1 cellular context compared by ENCODE assay signal in the genomic region with DNA sequence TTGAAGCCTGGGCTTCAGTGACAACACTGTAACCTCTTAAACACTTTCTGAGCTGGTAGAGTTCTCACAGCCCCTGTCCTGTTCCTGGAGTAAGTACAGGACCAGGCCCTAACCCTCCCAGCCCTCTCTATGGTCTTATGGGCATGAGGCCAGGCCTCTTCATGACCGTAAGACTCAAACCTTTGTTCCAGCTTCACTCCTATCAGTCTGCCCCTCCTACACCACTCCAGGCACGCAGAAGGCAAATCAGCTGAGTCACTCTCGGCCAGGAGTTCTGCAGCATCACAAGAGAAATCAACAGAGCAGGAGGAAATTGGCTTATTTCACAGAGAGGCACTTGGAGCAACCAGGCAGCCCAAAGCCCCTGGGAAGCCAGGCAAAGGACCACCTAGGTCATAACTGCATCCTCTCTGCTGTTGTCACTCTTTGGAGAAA.
TF ChIP-seq lines count a peak whose summit lies in the region.

No MANE protein-coding gene starts in this region.

TF ChIP-seq in K562, 482 proteins besides CTCF, POLR2A, EP300 and RAD21 (continued from another document and continues in another):
- TF ChIP-seq, protein P1, sequence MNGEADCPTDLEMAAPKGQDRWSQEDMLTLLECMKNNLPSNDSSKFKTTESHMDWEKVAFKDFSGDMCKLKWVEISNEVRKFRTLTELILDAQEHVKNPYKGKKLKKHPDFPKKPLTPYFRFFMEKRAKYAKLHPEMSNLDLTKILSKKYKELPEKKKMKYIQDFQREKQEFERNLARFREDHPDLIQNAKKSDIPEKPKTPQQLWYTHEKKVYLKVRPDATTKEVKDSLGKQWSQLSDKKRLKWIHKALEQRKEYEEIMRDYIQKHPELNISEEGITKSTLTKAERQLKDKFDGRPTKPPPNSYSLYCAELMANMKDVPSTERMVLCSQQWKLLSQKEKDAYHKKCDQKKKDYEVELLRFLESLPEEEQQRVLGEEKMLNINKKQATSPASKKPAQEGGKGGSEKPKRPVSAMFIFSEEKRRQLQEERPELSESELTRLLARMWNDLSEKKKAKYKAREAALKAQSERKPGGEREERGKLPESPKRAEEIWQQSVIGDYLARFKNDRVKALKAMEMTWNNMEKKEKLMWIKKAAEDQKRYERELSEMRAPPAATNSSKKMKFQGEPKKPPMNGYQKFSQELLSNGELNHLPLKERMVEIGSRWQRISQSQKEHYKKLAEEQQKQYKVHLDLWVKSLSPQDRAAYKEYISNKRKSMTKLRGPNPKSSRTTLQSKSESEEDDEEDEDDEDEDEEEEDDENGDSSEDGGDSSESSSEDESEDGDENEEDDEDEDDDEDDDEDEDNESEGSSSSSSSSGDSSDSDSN (IDR thresholded peaks at IDR 0.05; ENCODE audit: borderline replicate concordance in 1 of 2, low read depth in 2 of 2, low read length in 2 of 2), result peak in 1 of 2 experiments; percentile 65; a peak in 1 of 4 replicates
- TF ChIP-seq, protein P2, sequence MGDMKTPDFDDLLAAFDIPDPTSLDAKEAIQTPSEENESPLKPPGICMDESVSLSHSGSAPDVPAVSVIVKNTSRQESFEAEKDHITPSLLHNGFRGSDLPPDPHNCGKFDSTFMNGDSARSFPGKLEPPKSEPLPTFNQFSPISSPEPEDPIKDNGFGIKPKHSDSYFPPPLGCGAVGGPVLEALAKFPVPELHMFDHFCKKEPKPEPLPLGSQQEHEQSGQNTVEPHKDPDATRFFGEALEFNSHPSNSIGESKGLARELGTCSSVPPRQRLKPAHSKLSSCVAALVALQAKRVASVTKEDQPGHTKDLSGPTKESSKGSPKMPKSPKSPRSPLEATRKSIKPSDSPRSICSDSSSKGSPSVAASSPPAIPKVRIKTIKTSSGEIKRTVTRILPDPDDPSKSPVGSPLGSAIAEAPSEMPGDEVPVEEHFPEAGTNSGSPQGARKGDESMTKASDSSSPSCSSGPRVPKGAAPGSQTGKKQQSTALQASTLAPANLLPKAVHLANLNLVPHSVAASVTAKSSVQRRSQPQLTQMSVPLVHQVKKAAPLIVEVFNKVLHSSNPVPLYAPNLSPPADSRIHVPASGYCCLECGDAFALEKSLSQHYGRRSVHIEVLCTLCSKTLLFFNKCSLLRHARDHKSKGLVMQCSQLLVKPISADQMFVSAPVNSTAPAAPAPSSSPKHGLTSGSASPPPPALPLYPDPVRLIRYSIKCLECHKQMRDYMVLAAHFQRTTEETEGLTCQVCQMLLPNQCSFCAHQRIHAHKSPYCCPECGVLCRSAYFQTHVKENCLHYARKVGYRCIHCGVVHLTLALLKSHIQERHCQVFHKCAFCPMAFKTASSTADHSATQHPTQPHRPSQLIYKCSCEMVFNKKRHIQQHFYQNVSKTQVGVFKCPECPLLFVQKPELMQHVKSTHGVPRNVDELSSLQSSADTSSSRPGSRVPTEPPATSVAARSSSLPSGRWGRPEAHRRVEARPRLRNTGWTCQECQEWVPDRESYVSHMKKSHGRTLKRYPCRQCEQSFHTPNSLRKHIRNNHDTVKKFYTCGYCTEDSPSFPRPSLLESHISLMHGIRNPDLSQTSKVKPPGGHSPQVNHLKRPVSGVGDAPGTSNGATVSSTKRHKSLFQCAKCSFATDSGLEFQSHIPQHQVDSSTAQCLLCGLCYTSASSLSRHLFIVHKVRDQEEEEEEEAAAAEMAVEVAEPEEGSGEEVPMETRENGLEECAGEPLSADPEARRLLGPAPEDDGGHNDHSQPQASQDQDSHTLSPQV (IDR thresholded peaks at IDR 0.05), result peak; percentile 64; the same call in 1 of the 2 replicates
- TF ChIP-seq NR4A1 (CRISPR knock-in tag; IDR thresholded peaks at IDR 0.05) (no peak), NR4A1 (tag; IDR thresholded peaks at IDR 0.05) (peak; percentile 36; the same call in 1 of the 2 replicates), MAFF (IDR thresholded peaks at IDR 0.05; ENCODE audit: low read length) (peak; percentile 98), TBL1XR1 (IDR thresholded peaks at IDR 0.05; ENCODE audit: low read length in 2 of 2) (peak in 1 of 2 experiments; percentile 54; a peak in 1 of 4 replicates), ZNF57 (CRISPR knock-in tag; IDR thresholded peaks at IDR 0.05) (no peak), BHLHE40 (IDR thresholded peaks at IDR 0.05; ENCODE audit: low read length) (peak; percentile 73), TAL1 (IDR thresholded peaks at IDR 0.05) (peak; percentile 7; the same call in 1 of the 2 replicates), RNF2 (IDR thresholded peaks at IDR 0.05) (0 out of 2 replicates have a peak, but pooled peaks have one; percentile 27), ZNF584 (CRISPR knock-in tag; IDR thresholded peaks at IDR 0.05; ENCODE audit: low read depth) (no peak), SOX6 (IDR thresholded peaks at IDR 0.05) (peak; percentile 81), SMARCE1 (IDR thresholded peaks at IDR 0.05) (peak; percentile 81; the same call in 1 of the 2 replicates), ZNF324 (CRISPR knock-in tag; IDR thresholded peaks at IDR 0.05) (no peak), NFE2L1 (tag; IDR thresholded peaks at IDR 0.05; ENCODE audit: borderline replicate concordance, low read depth) (peak; percentile 97), HDGF (IDR thresholded peaks at IDR 0.05) (0 out of 2 replicates have a peak, but pooled peaks have one; percentile 15), TFAM (CRISPR knock-in tag; conservative IDR thresholded peaks at IDR 0.05) (no peak), MAFK (IDR thresholded peaks at IDR 0.05; ENCODE audit: low read length) (peak; percentile 96), SMARCA4 (IDR thresholded peaks at IDR 0.05) (peak; percentile 85), BACH1 (tag; IDR thresholded peaks at IDR 0.05) (peak; percentile 93), ZBED1 (IDR thresholded peaks at IDR 0.05) (no peak), NFE2 (IDR thresholded peaks at IDR 0.05; ENCODE audit: low read depth) (peak; percentile 99), EP400 (IDR thresholded peaks at IDR 0.05) (0 out of 2 replicates have a peak, but pooled peaks have one; percentile 26), C11orf30 (IDR thresholded peaks at IDR 0.05; ENCODE audit: low read depth) (peak; percentile 98), DPF2 (IDR thresholded peaks at IDR 0.05) (peak; percentile 83), L3MBTL2 (IDR thresholded peaks at IDR 0.05) (peak; percentile 79), XRCC5 (IDR thresholded peaks at IDR 0.05; ENCODE audit: low read depth, low read length) (no peak), TCF3 (CRISPR knock-in tag; IDR thresholded peaks at IDR 0.05) (no peak), CREB1 (IDR thresholded peaks at IDR 0.05) (no peak), CREB1 (CRISPR knock-in tag; IDR thresholded peaks at IDR 0.05) (no peak), DACH1 (IDR thresholded peaks at IDR 0.05; ENCODE audit: partially characterized antibody) (no peak), ZNF551 (CRISPR knock-in tag; IDR thresholded peaks at IDR 0.05) (no peak), FOSL1 (tag; conservative IDR thresholded peaks at IDR 0.05) (peak; percentile 37; the same call in 1 of the 2 replicates), HOXB6 (CRISPR knock-in tag; IDR thresholded peaks at IDR 0.05; ENCODE audit: borderline replicate concordance) (no peak), GTF2F1 (IDR thresholded peaks at IDR 0.05; ENCODE audit: low read depth, low read length) (no peak), CREM (IDR thresholded peaks at IDR 0.05; ENCODE audit: low read depth) (peak; percentile 49; the same call in 1 of the 2 replicates), ZNF197 (CRISPR knock-in tag; IDR thresholded peaks at IDR 0.05; ENCODE audit: low read depth) (no peak)
- TF ChIP-seq, protein P3, sequence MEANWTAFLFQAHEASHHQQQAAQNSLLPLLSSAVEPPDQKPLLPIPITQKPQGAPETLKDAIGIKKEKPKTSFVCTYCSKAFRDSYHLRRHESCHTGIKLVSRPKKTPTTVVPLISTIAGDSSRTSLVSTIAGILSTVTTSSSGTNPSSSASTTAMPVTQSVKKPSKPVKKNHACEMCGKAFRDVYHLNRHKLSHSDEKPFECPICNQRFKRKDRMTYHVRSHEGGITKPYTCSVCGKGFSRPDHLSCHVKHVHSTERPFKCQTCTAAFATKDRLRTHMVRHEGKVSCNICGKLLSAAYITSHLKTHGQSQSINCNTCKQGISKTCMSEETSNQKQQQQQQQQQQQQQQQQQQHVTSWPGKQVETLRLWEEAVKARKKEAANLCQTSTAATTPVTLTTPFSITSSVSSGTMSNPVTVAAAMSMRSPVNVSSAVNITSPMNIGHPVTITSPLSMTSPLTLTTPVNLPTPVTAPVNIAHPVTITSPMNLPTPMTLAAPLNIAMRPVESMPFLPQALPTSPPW (CRISPR knock-in tag; IDR thresholded peaks at IDR 0.05), result peak; percentile 39; the same call in 1 of the 2 replicates
- TF ChIP-seq, protein P4, sequence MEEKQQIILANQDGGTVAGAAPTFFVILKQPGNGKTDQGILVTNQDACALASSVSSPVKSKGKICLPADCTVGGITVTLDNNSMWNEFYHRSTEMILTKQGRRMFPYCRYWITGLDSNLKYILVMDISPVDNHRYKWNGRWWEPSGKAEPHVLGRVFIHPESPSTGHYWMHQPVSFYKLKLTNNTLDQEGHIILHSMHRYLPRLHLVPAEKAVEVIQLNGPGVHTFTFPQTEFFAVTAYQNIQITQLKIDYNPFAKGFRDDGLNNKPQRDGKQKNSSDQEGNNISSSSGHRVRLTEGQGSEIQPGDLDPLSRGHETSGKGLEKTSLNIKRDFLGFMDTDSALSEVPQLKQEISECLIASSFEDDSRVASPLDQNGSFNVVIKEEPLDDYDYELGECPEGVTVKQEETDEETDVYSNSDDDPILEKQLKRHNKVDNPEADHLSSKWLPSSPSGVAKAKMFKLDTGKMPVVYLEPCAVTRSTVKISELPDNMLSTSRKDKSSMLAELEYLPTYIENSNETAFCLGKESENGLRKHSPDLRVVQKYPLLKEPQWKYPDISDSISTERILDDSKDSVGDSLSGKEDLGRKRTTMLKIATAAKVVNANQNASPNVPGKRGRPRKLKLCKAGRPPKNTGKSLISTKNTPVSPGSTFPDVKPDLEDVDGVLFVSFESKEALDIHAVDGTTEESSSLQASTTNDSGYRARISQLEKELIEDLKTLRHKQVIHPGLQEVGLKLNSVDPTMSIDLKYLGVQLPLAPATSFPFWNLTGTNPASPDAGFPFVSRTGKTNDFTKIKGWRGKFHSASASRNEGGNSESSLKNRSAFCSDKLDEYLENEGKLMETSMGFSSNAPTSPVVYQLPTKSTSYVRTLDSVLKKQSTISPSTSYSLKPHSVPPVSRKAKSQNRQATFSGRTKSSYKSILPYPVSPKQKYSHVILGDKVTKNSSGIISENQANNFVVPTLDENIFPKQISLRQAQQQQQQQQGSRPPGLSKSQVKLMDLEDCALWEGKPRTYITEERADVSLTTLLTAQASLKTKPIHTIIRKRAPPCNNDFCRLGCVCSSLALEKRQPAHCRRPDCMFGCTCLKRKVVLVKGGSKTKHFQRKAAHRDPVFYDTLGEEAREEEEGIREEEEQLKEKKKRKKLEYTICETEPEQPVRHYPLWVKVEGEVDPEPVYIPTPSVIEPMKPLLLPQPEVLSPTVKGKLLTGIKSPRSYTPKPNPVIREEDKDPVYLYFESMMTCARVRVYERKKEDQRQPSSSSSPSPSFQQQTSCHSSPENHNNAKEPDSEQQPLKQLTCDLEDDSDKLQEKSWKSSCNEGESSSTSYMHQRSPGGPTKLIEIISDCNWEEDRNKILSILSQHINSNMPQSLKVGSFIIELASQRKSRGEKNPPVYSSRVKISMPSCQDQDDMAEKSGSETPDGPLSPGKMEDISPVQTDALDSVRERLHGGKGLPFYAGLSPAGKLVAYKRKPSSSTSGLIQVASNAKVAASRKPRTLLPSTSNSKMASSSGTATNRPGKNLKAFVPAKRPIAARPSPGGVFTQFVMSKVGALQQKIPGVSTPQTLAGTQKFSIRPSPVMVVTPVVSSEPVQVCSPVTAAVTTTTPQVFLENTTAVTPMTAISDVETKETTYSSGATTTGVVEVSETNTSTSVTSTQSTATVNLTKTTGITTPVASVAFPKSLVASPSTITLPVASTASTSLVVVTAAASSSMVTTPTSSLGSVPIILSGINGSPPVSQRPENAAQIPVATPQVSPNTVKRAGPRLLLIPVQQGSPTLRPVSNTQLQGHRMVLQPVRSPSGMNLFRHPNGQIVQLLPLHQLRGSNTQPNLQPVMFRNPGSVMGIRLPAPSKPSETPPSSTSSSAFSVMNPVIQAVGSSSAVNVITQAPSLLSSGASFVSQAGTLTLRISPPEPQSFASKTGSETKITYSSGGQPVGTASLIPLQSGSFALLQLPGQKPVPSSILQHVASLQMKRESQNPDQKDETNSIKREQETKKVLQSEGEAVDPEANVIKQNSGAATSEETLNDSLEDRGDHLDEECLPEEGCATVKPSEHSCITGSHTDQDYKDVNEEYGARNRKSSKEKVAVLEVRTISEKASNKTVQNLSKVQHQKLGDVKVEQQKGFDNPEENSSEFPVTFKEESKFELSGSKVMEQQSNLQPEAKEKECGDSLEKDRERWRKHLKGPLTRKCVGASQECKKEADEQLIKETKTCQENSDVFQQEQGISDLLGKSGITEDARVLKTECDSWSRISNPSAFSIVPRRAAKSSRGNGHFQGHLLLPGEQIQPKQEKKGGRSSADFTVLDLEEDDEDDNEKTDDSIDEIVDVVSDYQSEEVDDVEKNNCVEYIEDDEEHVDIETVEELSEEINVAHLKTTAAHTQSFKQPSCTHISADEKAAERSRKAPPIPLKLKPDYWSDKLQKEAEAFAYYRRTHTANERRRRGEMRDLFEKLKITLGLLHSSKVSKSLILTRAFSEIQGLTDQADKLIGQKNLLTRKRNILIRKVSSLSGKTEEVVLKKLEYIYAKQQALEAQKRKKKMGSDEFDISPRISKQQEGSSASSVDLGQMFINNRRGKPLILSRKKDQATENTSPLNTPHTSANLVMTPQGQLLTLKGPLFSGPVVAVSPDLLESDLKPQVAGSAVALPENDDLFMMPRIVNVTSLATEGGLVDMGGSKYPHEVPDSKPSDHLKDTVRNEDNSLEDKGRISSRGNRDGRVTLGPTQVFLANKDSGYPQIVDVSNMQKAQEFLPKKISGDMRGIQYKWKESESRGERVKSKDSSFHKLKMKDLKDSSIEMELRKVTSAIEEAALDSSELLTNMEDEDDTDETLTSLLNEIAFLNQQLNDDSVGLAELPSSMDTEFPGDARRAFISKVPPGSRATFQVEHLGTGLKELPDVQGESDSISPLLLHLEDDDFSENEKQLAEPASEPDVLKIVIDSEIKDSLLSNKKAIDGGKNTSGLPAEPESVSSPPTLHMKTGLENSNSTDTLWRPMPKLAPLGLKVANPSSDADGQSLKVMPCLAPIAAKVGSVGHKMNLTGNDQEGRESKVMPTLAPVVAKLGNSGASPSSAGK (IDR thresholded peaks at IDR 0.05), result peak; percentile 48
- TF ChIP-seq, protein P5, sequence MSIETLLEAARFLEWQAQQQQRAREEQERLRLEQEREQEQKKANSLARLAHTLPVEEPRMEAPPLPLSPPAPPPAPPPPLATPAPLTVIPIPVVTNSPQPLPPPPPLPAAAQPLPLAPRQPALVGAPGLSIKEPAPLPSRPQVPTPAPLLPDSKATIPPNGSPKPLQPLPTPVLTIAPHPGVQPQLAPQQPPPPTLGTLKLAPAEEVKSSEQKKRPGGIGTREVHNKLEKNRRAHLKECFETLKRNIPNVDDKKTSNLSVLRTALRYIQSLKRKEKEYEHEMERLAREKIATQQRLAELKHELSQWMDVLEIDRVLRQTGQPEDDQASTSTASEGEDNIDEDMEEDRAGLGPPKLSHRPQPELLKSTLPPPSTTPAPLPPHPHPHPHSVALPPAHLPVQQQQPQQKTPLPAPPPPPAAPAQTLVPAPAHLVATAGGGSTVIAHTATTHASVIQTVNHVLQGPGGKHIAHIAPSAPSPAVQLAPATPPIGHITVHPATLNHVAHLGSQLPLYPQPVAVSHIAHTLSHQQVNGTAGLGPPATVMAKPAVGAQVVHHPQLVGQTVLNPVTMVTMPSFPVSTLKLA (conservative IDR thresholded peaks at IDR 0.05), result 0 out of 4 replicates have a peak, but pooled peaks of 1 of the 2 experiments have one; percentile 19
- TF ChIP-seq, protein P6, sequence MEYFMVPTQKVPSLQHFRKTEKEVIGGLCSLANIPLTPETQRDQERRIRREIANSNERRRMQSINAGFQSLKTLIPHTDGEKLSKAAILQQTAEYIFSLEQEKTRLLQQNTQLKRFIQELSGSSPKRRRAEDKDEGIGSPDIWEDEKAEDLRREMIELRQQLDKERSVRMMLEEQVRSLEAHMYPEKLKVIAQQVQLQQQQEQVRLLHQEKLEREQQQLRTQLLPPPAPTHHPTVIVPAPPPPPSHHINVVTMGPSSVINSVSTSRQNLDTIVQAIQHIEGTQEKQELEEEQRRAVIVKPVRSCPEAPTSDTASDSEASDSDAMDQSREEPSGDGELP (CRISPR knock-in tag; IDR thresholded peaks at IDR 0.05; ENCODE audit: borderline replicate concordance), result no peak
